In the genomic region with DNA sequence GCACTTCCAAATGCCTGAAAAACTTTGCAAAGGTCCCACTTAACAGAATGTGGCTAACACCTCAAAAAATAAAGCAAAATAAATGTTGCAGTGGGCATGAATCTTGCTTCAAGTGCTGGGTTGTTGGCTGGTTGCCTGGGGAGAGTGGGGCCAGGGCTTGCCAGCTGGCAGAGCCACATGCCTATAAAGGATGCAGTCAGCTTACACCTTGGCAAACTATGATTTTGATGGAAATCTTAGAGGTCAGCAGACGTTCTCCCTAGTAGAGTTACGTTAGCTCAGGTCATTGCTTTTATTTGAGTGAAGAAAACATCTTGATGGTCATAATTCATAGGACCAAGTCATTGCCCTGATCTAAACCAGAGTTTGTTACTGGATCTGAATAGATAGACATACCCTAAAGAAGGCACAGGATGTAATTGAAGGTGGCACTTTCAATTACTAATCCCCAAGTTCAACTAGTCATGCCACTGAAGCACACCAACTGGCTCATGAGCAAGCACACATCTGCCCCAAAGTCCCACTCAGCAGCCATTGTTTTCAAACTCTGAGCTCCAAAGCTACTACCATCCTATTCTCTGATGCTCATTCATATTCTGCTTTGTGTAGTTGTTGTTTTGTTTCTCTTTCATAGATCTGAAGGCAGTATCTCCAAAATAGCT, we compare ENCODE assay signal across 9 cellular contexts. TPM values are rescaled to one million over a fixed set of nuclear protein-coding genes. Genes with fewer than 3 reads are reported as not detected.
A peak's percentile ranks its signal among the peaks of the same experiment; 100 is the strongest.
DNase-seq lines count a peak whose midpoint lies in the region; ATAC-seq and TF ChIP-seq lines count a peak whose summit lies in the region.
"Had no signal": no experiment of that assay in that cellular context is flagged by ENCODE, and none has a peak within 500 bp of the region (broad histone marks: within the 10 kb centered on the region; RNA-seq: fewer than 3 reads in every experiment).

No MANE protein-coding gene starts in this region.

- no peaks in the 10 kb centered on the region for H3F3A ChIP-seq in GM23338 (replicated peaks; ENCODE audit: low read depth)

- no peaks in the 10 kb centered on the region for H3K9me3 Mint-ChIP-seq in effector memory CD8-positive, alpha-beta T cell
- H3K9me3 Mint-ChIP-seq in GM23338: no peaks in the 10 kb centered on the region

- peak; percentile 50 to 85 (median 72) for ATAC-seq in heart left ventricle
- ATAC-seq in Right ventricle myocardium inferior: no peak
- ATAC-seq in effector memory CD8-positive, alpha-beta T cell (replicated peaks): peak; percentile 46
- no peak for ATAC-seq in upper lobe of right lung
- ATAC-seq in GM19351 (IDR thresholded peaks at IDR 0.05; ENCODE audit: unreplicated experiment): no peak
- ATAC-seq in HG02623 (IDR thresholded peaks at IDR 0.05; ENCODE audit: unreplicated experiment): no peak
- no peak for ATAC-seq in GM23338

- H3K27me3 ChIP-seq in heart left ventricle (no peaks in the 10 kb centered on the region), upper lobe of right lung (no peaks in the 10 kb centered on the region), GM23338 (ENCODE audit: insufficient read depth) (no peaks in the 10 kb centered on the region)

- H3K4me2 ChIP-seq in GM23338: no peak overlapping the region

- H3K27me3 Mint-ChIP-seq in effector memory CD8-positive, alpha-beta T cell: no peaks in the 10 kb centered on the region
- peaks cover 6% of the 10 kb centered on the region for H3K27me3 Mint-ChIP-seq in GM23338 (ENCODE audit: insufficient read depth, low read depth, poor library complexity)

- H3K9me2 ChIP-seq in GM23338 (ENCODE audit: insufficient read depth): no peaks in the 10 kb centered on the region

- H2AFZ ChIP-seq in GM23338: no peak overlapping the region

- H3K9me3 ChIP-seq in heart left ventricle (no peaks in the 10 kb centered on the region), upper lobe of right lung (no peaks in the 10 kb centered on the region)

- H3K4me3 ChIP-seq in heart left ventricle (no peak overlapping the region), upper lobe of right lung (no peak overlapping the region), GM23338 (no peak overlapping the region)

- WGBS in heart left ventricle, 4 donors: 21 to 26% (median 23%) methylated on average over 2 of the region's 2 CpGs

- no peaks in the 10 kb centered on the region for H3K79me2 ChIP-seq in GM23338 (replicated peaks; ENCODE audit: insufficient read depth)

- H3K4me1 Mint-ChIP-seq in effector memory CD8-positive, alpha-beta T cell (ENCODE audit: low read depth in 2 of 2): peaks cover 7 to 11% of the 10 kb centered on the region in 2 donors
- H3K4me1 Mint-ChIP-seq in GM23338: peaks cover 13% of the 10 kb centered on the region

- intact Hi-C loops in heart left ventricle (cut with DNase I): no loop called here
- intact Hi-C loops in Right ventricle myocardium inferior (cut with DNase I): no loop called here
- intact Hi-C loops in upper lobe of right lung (cut with DNase I): no loop called here

- no peak for TF ChIP-seq POLR2A in heart left ventricle (IDR thresholded peaks at IDR 0.05)

- TF ChIP-seq CTCF in heart left ventricle (IDR thresholded peaks at IDR 0.05) (no peak), upper lobe of right lung (IDR thresholded peaks at IDR 0.05) (no peak), GM23338 (conservative IDR thresholded peaks at IDR 0.05; ENCODE audit: low read depth in 2 of 2) (no peak)

- H4K20me1 ChIP-seq in GM23338 (replicated peaks; ENCODE audit: insufficient read depth): no peaks in the 10 kb centered on the region

- H3K4me1 ChIP-seq in heart left ventricle (peaks cover 0 to 56% (median 7%) of the 10 kb centered on the region in 12 donors), upper lobe of right lung (peaks cover 11% of the 10 kb centered on the region), GM23338 (ENCODE audit: insufficient read depth) (0 out of 2 replicates have a peak, but pooled peaks cover 4% of the 10 kb centered on the region)

- DNase-seq in heart left ventricle: peak; percentile 44 to 74 (median 68)
- no peak for DNase-seq in Right ventricle myocardium inferior (ENCODE audit: missing footprints)
- peak; percentile 62 for DNase-seq in NCI-H524 treated with DMSO at 0.1 percent for 48 hours (lab: John Stamatoyannopoulos, UW)
- DNase-seq in effector memory CD8-positive, alpha-beta T cell: no peak
- peak; percentile 69 for DNase-seq in upper lobe of right lung
- no peak for DNase-seq in GM23338 (ENCODE audit: low spot score)
- DNase-seq: islet precursor cell had no signal

- no peak overlapping the region for H3K27ac Mint-ChIP-seq in effector memory CD8-positive, alpha-beta T cell
- H3K27ac Mint-ChIP-seq in GM23338: no peak overlapping the region

- H3K36me3 ChIP-seq in heart left ventricle (no peaks in the 10 kb centered on the region), upper lobe of right lung (no peaks in the 10 kb centered on the region), GM23338 (ENCODE audit: insufficient read depth) (no peaks in the 10 kb centered on the region)

- H3K27ac ChIP-seq in heart left ventricle (no peak overlapping the region), upper lobe of right lung (no peak overlapping the region), GM23338 (ENCODE audit: low read depth) (no peak overlapping the region)

- no peaks in the 10 kb centered on the region for H3K36me3 Mint-ChIP-seq in effector memory CD8-positive, alpha-beta T cell (ENCODE audit: insufficient read depth)
- no peaks in the 10 kb centered on the region for H3K36me3 Mint-ChIP-seq in GM23338 (ENCODE audit: low read depth)

- H3K4me3 Mint-ChIP-seq in effector memory CD8-positive, alpha-beta T cell: no peak overlapping the region
- no peak overlapping the region for H3K4me3 Mint-ChIP-seq in GM23338

TF ChIP-seq in GM23338, 12 proteins besides CTCF, POLR2A, EP300 and RAD21:
- TF ChIP-seq JUNB (IDR thresholded peaks at IDR 0.05; ENCODE audit: unreplicated experiment) (no peak), EZH2 (IDR thresholded peaks at IDR 0.05; ENCODE audit: low read depth, unreplicated experiment) (no peak)
TF ChIP-seq in GM23338: peak in this region for 0.

RNA-seq across cellular contexts. Expression of a gene that starts 51.2 kb away (rescaled TPM):
- total RNA-seq in heart left ventricle (10 to 100 TPM in 2 of 9 donors, 1 to 10 TPM in 7; 4.5 to 14.9 (median 6.9) TPM), Right ventricle myocardium inferior (8.1 TPM), upper lobe of right lung (15.7 TPM)
- polyA plus RNA-seq in heart left ventricle (1 to 10 TPM; 1.9 to 3.8 TPM), GM23338 (2016; fragmentation: Nextera tagmentation; extraction: Ambion mirVana) (3.8 and 3.9 TPM in 2 replicates)
- total RNA-seq in GM23338 (2014; rRNA removed; shearing (Covaris generic)): 6.0 and 6.6 TPM in 2 replicates

Comparison
In these comparisons a context has a peak if more than half of its experiments do, and no peak if none do; other contexts are left out.
1. ATAC-seq: peak in heart left ventricle (4 of 4) and effector memory CD8-positive, alpha-beta T cell (single experiment); none in Right ventricle myocardium inferior (single experiment), upper lobe of right lung (single experiment), GM19351 (single experiment), HG02623 (single experiment) and GM23338 (single experiment).
2. DNase-seq: peak in heart left ventricle (5 of 5), NCI-H524 treated with DMSO at 0.1 percent for 48 hours (single experiment) and upper lobe of right lung (single experiment); none in Right ventricle myocardium inferior (single experiment), effector memory CD8-positive, alpha-beta T cell (0 of 3) and GM23338 (single experiment).